16 cellular contexts compared by ENCODE assay signal in genomic region chr4:118898221-118898620, GRCh38. TPM values are rescaled to one million over a fixed set of nuclear protein-coding genes. Genes with fewer than 3 reads are reported as not detected.
DNase-seq lines count a peak whose midpoint lies in the region; ATAC-seq and TF ChIP-seq lines count a peak whose summit lies in the region.
"Had no signal": no experiment of that assay in that cellular context is flagged by ENCODE, and none has a peak within 500 bp of the region (broad histone marks: within the 10 kb centered on the region; RNA-seq: fewer than 3 reads in every experiment).

No MANE protein-coding gene starts in this region.

- H2AFZ ChIP-seq in mesenchymal stem cell (ENCODE audit: low read depth, low read length): no peak overlapping the region

- H3K27me3 ChIP-seq in muscle layer of duodenum (ENCODE audit: low read depth, low read length) (no peaks in the 10 kb centered on the region), stomach smooth muscle (ENCODE audit: control insufficient read depth in 1 of 2, insufficient read depth in 2 of 2, low read length in 2 of 2) (no peaks in the 10 kb centered on the region), mesenchymal stem cell (ENCODE audit: control insufficient read depth in 1 of 2, insufficient read depth in 1 of 2, low read length in 2 of 2) (no peaks in the 10 kb centered on the region)
- H3K27me3 ChIP-seq: BLaER1 treated with 17β-estradiol and CSF1 and Interleukin-3, amounts not matched to agents 10 nM and 100 nM had no signal

- no peak overlapping the region for H2BK12ac ChIP-seq in mesenchymal stem cell (ENCODE audit: low read length in 2 of 2)

- H3K9ac ChIP-seq in stomach smooth muscle (ENCODE audit: low read length in 2 of 2) (peak overlapping the region in 1 of 2 donors; percentile 36), mesenchymal stem cell (ENCODE audit: low read length) (no peak overlapping the region)
- H3K9ac ChIP-seq: BLaER1 treated with 17β-estradiol and CSF1 and Interleukin-3, amounts not matched to agents 10 nM and 100 nM had no signal

- intact Hi-C loops in Right ventricle myocardium superior (cut with DNase I) (loop anchor here (10.0 kb wide), 1 partner anchor 153 kb away; no protein-coding TSS in a partner anchor), cardiac septum (cut with DNase I) (no loop called here)

- H3K79me1 ChIP-seq in mesenchymal stem cell (replicated peaks; ENCODE audit: low read length, poor library complexity, severe bottlenecking): no peaks in the 10 kb centered on the region

- H4K91ac ChIP-seq in mesenchymal stem cell (ENCODE audit: low read length): no peak overlapping the region

- no peak overlapping the region for H2AK5ac ChIP-seq in mesenchymal stem cell (ENCODE audit: low read length, severe bottlenecking)

- H3K4me1 Mint-ChIP-seq in endothelial cell (ENCODE audit: unreplicated experiment): peaks cover 13% of the 10 kb centered on the region

- no peak overlapping the region for H3K18ac ChIP-seq in mesenchymal stem cell (ENCODE audit: low read depth in 1 of 2, low read length in 2 of 2)

- ATAC-seq in Right ventricle myocardium superior (ENCODE audit: poor library complexity): peak; percentile 14

- TF ChIP-seq CTCF in endothelial cell (IDR thresholded peaks at IDR 0.05; ENCODE audit: unreplicated experiment): no peak

- no peak overlapping the region for H4K8ac ChIP-seq in mesenchymal stem cell (ENCODE audit: low read length)

- H3K4me3 ChIP-seq in muscle layer of duodenum (ENCODE audit: low read depth in 1 of 2, low read length in 2 of 2) (no peak overlapping the region), stomach smooth muscle (ENCODE audit: low read length in 2 of 2) (peak overlapping the region; percentile 45 to 54), mesenchymal stem cell (ENCODE audit: insufficient read depth in 1 of 2, low read depth in 1 of 2, low read length in 2 of 2) (no peak overlapping the region)
- H3K4me3 ChIP-seq: BLaER1 treated with 17β-estradiol and CSF1 and Interleukin-3, amounts not matched to agents 10 nM and 100 nM had no signal

- H3K14ac ChIP-seq in mesenchymal stem cell (ENCODE audit: low read length in 2 of 2): no peak overlapping the region

- peaks cover 2% of the 10 kb centered on the region for H3K27me3 Mint-ChIP-seq in endothelial cell (ENCODE audit: unreplicated experiment)

- no peak overlapping the region for H2BK15ac ChIP-seq in mesenchymal stem cell (ENCODE audit: low read depth, poor library complexity, severe bottlenecking)

- DNase-seq in Right ventricle myocardium superior: no peak
- DNase-seq in cardiac septum (ENCODE audit: low spot score): no peak
- no peak for DNase-seq in dedifferentiated amniotic fluid mesenchymal stem cell (ENCODE audit: extremely low spot score)
- no peak for DNase-seq in endothelial cell (ENCODE audit: low spot score)
- no peak for DNase-seq in mesenchymal stem cell
- DNase-seq in SHP77 treated with DMSO at 0.1 percent for 48 hours (lab: John Stamatoyannopoulos, UW): no peak
- DNase-seq: 8988T, H7, KBM-7, NCI-H1105, NCI-H187, NCI-H446, NCI-H748 treated with DMSO at 0.1 percent for 48 hours had no signal

- H2BK120ac ChIP-seq in mesenchymal stem cell (ENCODE audit: low read depth, low read length): no peak overlapping the region

- no peak overlapping the region for H3K23ac ChIP-seq in mesenchymal stem cell (ENCODE audit: low read length in 2 of 2)

- H3K4me1 ChIP-seq in muscle layer of duodenum (ENCODE audit: control insufficient read depth in 1 of 2, insufficient read depth in 2 of 2, low read length in 2 of 2): peaks cover 0 to 3% of the 10 kb centered on the region in 2 donors
- peaks cover 15% of the 10 kb centered on the region for H3K4me1 ChIP-seq in stomach smooth muscle (ENCODE audit: control insufficient read depth, insufficient read depth, low read length)
- no peaks in the 10 kb centered on the region for H3K4me1 ChIP-seq in mesenchymal stem cell (ENCODE audit: control insufficient read depth, insufficient read depth, low read depth, low read length)
- H3K4me1 ChIP-seq: BLaER1 treated with 17β-estradiol and CSF1 and Interleukin-3, amounts not matched to agents 10 nM and 100 nM had no signal

- no peak overlapping the region for H3K4me3 Mint-ChIP-seq in endothelial cell (ENCODE audit: unreplicated experiment)

- WGBS in mesenchymal stem cell: 83% methylated on average over 1 of the region's 2 CpGs

- peak overlapping the region; percentile 65 for H3K27ac ChIP-seq in muscle layer of duodenum (ENCODE audit: low read length)
- peak overlapping the region; percentile 66 for H3K27ac ChIP-seq in stomach smooth muscle (ENCODE audit: low read length)
- H3K27ac ChIP-seq in mesenchymal stem cell (ENCODE audit: low read length, poor library complexity, severe bottlenecking): no peak overlapping the region
- H3K27ac ChIP-seq: BLaER1 treated with 17β-estradiol and CSF1 and Interleukin-3, amounts not matched to agents 10 nM and 100 nM had no signal

- H3K36me3 ChIP-seq in muscle layer of duodenum (ENCODE audit: control insufficient read depth in 1 of 2, insufficient read depth in 2 of 2, low read length in 2 of 2): no peaks in the 10 kb centered on the region
- H3K36me3 ChIP-seq in stomach smooth muscle (ENCODE audit: control insufficient read depth in 2 of 2, insufficient read depth in 2 of 2, low read length in 2 of 2): no peaks in the 10 kb centered on the region
- H3K36me3 ChIP-seq in mesenchymal stem cell (ENCODE audit: control insufficient read depth in 1 of 2, insufficient read depth in 2 of 2, low read depth in 1 of 2, low read length in 2 of 2): no peaks in the 10 kb centered on the region
- H3K36me3 ChIP-seq: BLaER1 treated with 17β-estradiol and CSF1 and Interleukin-3, amounts not matched to agents 10 nM and 100 nM had no signal

- no peak overlapping the region for H3K4ac ChIP-seq in mesenchymal stem cell (ENCODE audit: low read depth in 1 of 2, low read length in 2 of 2)

- H3K9me3 Mint-ChIP-seq in endothelial cell (ENCODE audit: unreplicated experiment): no peaks in the 10 kb centered on the region

- H3K36me3 Mint-ChIP-seq in endothelial cell (ENCODE audit: low read depth, unreplicated experiment): no peaks in the 10 kb centered on the region

- H3K27ac Mint-ChIP-seq in endothelial cell (ENCODE audit: unreplicated experiment): no peak overlapping the region

- H3K4me2 ChIP-seq in mesenchymal stem cell (ENCODE audit: low read length, poor library complexity, severe bottlenecking): no peak overlapping the region
- H3K4me2 ChIP-seq: BLaER1 treated with 17β-estradiol and CSF1 and Interleukin-3, amounts not matched to agents 10 nM and 100 nM had no signal

- H3K9me3 ChIP-seq in muscle layer of duodenum (ENCODE audit: control insufficient read depth in 1 of 2, low read length in 2 of 2) (no peaks in the 10 kb centered on the region), stomach smooth muscle (ENCODE audit: control insufficient read depth in 2 of 2, low read length in 2 of 2) (no peaks in the 10 kb centered on the region), mesenchymal stem cell (ENCODE audit: control insufficient read depth, low read length) (no peaks in the 10 kb centered on the region)
- H3K9me3 ChIP-seq: BLaER1 treated with 17β-estradiol and CSF1 and Interleukin-3, amounts not matched to agents 10 nM and 100 nM had no signal

- no peak overlapping the region for H2BK5ac ChIP-seq in mesenchymal stem cell (ENCODE audit: low read depth, low read length, poor library complexity, severe bottlenecking)

RNA-seq across cellular contexts. Expression of gene SYNPO2, which starts 9.6 kb away (rescaled TPM):
- 196 TPM for total RNA-seq in Right ventricle myocardium superior
- 316 TPM for total RNA-seq in cardiac septum
- 1.1 TPM for total RNA-seq in endothelial cell (ENCODE audit: unreplicated experiment)
- polyA plus RNA-seq in mesenchymal stem cell (2013, experiment 1 of 2): 3.2 TPM
- 3.1 TPM for polyA plus RNA-seq in mesenchymal stem cell (2013, experiment 2 of 2)

Comparison
In these comparisons a context has a peak if more than half of its experiments do, and no peak if none do; other contexts are left out.
1. H3K4me3 ChIP-seq: peak in stomach smooth muscle (2 of 2); none in muscle layer of duodenum (0 of 2) and mesenchymal stem cell (0 of 2).
2. RNA of gene SYNPO2, which starts 9.6 kb away (total RNA-seq): 316 TPM in cardiac septum (single experiment) and 196 TPM in Right ventricle myocardium superior (single experiment); 1.1 TPM in endothelial cell (single experiment); every median in the first group is over 10 times any median in the second.